8 cellular contexts compared by ENCODE assay signal in the genomic region with DNA sequence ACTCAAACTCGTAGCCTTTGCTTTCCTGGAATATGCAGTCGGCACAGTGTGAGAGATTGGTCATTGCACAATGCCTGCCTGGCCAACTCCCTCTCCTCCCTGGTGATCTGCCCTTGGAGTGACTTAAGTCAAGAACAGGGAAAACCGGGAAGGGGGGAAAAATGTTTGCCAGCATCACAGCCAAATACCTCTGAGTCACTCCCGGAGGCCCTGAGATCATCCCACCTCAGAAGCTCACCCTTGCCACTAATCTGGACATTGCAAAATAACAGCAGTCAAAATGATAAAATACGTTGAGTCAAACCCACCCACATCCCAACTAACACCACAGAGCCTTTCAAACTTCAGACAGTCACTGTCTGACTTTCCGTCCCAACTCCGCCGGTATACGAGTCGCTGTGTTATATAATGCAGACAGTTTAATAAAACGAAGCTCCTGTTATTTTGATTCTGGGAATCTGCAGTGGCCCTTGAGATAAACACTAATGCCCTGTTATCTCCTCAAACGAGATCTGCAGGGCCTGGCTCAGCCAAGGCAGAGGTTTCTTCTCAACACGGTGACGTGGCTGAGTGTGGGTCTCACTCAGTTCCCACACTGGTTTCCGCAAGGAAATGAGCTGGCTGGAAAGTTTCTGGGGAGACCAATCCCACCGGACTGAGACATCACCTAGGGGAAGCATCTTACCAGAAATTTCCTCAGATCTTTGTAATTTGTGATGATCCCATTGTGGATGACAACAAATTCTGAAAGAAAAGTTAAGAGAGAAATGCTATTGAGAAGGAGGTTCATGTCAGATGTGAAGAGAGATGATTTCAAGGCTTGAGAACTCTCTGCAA.
DNase-seq lines count a peak whose midpoint lies in the region; ATAC-seq and TF ChIP-seq lines count a peak whose summit lies in the region.

No MANE protein-coding gene starts in this region.

- POLR2A ChIA-PET in HEK293 (lab: Yijun Ruan, JAX) = no interaction called here

- ATAC-seq in GM18520 (IDR thresholded peaks at IDR 0.05; ENCODE audit: unreplicated experiment) = no peak

- peak; percentile 94 for DNase-seq in astrocyte of the hippocampus (ENCODE audit: low read depth, low spot score)
- no peak for DNase-seq in iPS DF 6.9 (ENCODE audit: low read depth, low spot score)
- no peak for DNase-seq in activated T-cell treated with anti-CD3 and anti-CD28 coated beads for 4 hours
- no peak for DNase-seq in NCI-H69 (lab: John Stamatoyannopoulos, UW)
- DNase-seq in effector CD8-positive, alpha-beta T cell (lab: John Stamatoyannopoulos, UW) = no peak

- CTCF ChIA-PET in HEK293 (lab: Yijun Ruan, JAX) = interaction anchor here (0.6 to 1.4 kb wide), 6 partner anchors 12 to 359 kb away, joined by 3 to 5 read pairs (median 4); no protein-coding TSS in a partner anchor

- H3K36me3 ChIP-seq in HEK293 (ENCODE audit: control insufficient read depth in 2 of 2, insufficient read depth in 1 of 2, low read length in 2 of 2) (peaks cover 0 to 75% of the 10 kb centered on the region in 2 experiments; a peak in 2 of 3 replicates), iPS DF 6.9 (ENCODE audit: control insufficient read depth, insufficient read depth, low read length) (peaks cover 45% of the 10 kb centered on the region), stomach smooth muscle (ENCODE audit: control insufficient read depth in 2 of 2, insufficient read depth in 2 of 2, low read length in 2 of 2) (peaks cover 13 to 15% of the 10 kb centered on the region in 2 donors)

- no peak for TF ChIP-seq CTCF in HEK293 (tag by site-specific recombination; IDR thresholded peaks at IDR 0.05)

- H3K27me3 ChIP-seq in iPS DF 6.9 (ENCODE audit: control insufficient read depth, insufficient read depth, low read length) (no peaks in the 10 kb centered on the region), stomach smooth muscle (ENCODE audit: control insufficient read depth in 1 of 2, insufficient read depth in 2 of 2, low read length in 2 of 2) (peaks cover 0 to 6% of the 10 kb centered on the region in 2 donors)

- no peak overlapping the region for H3K27ac ChIP-seq in HEK293 (ENCODE audit: extremely low read depth, low read depth, low read length)
- H3K27ac ChIP-seq in iPS DF 6.9 (ENCODE audit: low read length) = peak overlapping the region; percentile 34
- peak overlapping the region; percentile 31 for H3K27ac ChIP-seq in stomach smooth muscle (ENCODE audit: low read length)

- H3K9me3 ChIP-seq in HEK293 (ENCODE audit: control insufficient read depth, insufficient read depth, low read depth, low read length) (no peaks in the 10 kb centered on the region), iPS DF 6.9 (ENCODE audit: control insufficient read depth, insufficient read depth, low read length) (no peaks in the 10 kb centered on the region), stomach smooth muscle (ENCODE audit: control insufficient read depth in 2 of 2, low read length in 2 of 2) (no peaks in the 10 kb centered on the region)

- no CpG with 5 or more reads among the region's 16 CpGs for WGBS in iPS DF 6.9 (ENCODE audit: insufficient coverage, insufficient read length)

- H3K4me3 ChIP-seq in HEK293 (ENCODE audit: low read depth, low read length) = no peak overlapping the region
- no peak overlapping the region for H3K4me3 ChIP-seq in iPS DF 6.9 (ENCODE audit: low read length)
- peak overlapping the region in 1 of 2 donors; percentile 22 for H3K4me3 ChIP-seq in stomach smooth muscle (ENCODE audit: low read length in 2 of 2)

- H3K9ac ChIP-seq in stomach smooth muscle (ENCODE audit: low read length in 2 of 2) = no peak overlapping the region

- H3K4me1 ChIP-seq in HEK293 (ENCODE audit: control insufficient read depth, insufficient read depth, low read length) = no peaks in the 10 kb centered on the region
- peaks cover 2% of the 10 kb centered on the region for H3K4me1 ChIP-seq in iPS DF 6.9 (ENCODE audit: control insufficient read depth, insufficient read depth, low read length)
- peaks cover 6% of the 10 kb centered on the region for H3K4me1 ChIP-seq in stomach smooth muscle (ENCODE audit: control insufficient read depth, insufficient read depth, low read length)

TF ChIP-seq in HEK293, 187 proteins besides CTCF, POLR2A, EP300 and RAD21:
- TF ChIP-seq MEIS1 (CRISPR knock-in tag; IDR thresholded peaks at IDR 0.05; ENCODE audit: borderline replicate concordance) = no peak
- TF ChIP-seq EGR2 (tag by site-specific recombination; IDR thresholded peaks at IDR 0.05; ENCODE audit: low read depth) = peak; percentile 34; the same call in 1 of the 2 replicates
